ENCODE assay signal across 27 cellular contexts in genomic region chr3:142878901-142879300, GRCh38. TPM values are rescaled to one million over a fixed set of nuclear protein-coding genes. Genes with fewer than 3 reads are reported as not detected.
"Had no signal": no experiment of that assay in that cellular context is flagged by ENCODE, and none has a peak within 500 bp of the region (broad histone marks: within the 10 kb centered on the region; RNA-seq: fewer than 3 reads in every experiment).

No MANE protein-coding gene starts in this region.

- H3K27ac ChIP-seq: HL-60, PC-9, Peyer's patch, SJCRH30 had no signal

- H3K4me1 Mint-ChIP-seq: IgD-negative memory B cell, T-cell had no signal

- H3K9me3 Mint-ChIP-seq: T-cell had no signal

- H3K9me3 ChIP-seq: MG63, Peyer's patch, SJCRH30 had no signal

- ATAC-seq: Right ventricle myocardium inferior, T-cell had no signal

- H3K4me3 Mint-ChIP-seq: IgD-negative memory B cell, T-cell had no signal

- DNase-seq: KBM-7, MG63, NCI-H1092, NCI-H1105 treated with DMSO at 0.1 percent for 48 hours, NCI-H1417 treated with DMSO at 0.1 percent for 48 hours, NCI-H146, NCI-H1694 treated with DMSO at 0.1 percent for 48 hours, NCI-H1930, NCI-H2081, NCI-H2107, NCI-H226, NCI-H446, NCI-H510A, NCI-H524 treated with DMSO at 0.1 percent for 48 hours, NCI-H69, NCI-H774, OCI-M1, PC-9, Peyer's patch, SHP77 treated with DMSO at 0.1 percent for 48 hours, SJCRH30, SW 1271, T-cell had no signal

- H3K36me3 ChIP-seq: Peyer's patch, SJCRH30 had no signal

- H3K4me3 ChIP-seq: MG63, PC-9, Peyer's patch, SJCRH30 had no signal

- H3K36me3 Mint-ChIP-seq: IgD-negative memory B cell, T-cell had no signal

- H3K4me2 ChIP-seq: PC-9 had no signal

- H3K4me1 ChIP-seq: Peyer's patch, SJCRH30 had no signal

- H3K27me3 ChIP-seq: MG63, Peyer's patch, SJCRH30 had no signal

- H2AFZ ChIP-seq: PC-9 had no signal

- FAIRE-seq: HTR-8/SVneo had no signal

RNA-seq across cellular contexts. Expression of gene PCOLCE2, which starts 10.0 kb away (rescaled TPM):
- total RNA-seq: T-cell had no signal
- polyA plus RNA-seq: IgD-negative memory B cell had no signal
